Comparison of ENCODE assay signal across 18 cellular contexts in the genomic region with DNA sequence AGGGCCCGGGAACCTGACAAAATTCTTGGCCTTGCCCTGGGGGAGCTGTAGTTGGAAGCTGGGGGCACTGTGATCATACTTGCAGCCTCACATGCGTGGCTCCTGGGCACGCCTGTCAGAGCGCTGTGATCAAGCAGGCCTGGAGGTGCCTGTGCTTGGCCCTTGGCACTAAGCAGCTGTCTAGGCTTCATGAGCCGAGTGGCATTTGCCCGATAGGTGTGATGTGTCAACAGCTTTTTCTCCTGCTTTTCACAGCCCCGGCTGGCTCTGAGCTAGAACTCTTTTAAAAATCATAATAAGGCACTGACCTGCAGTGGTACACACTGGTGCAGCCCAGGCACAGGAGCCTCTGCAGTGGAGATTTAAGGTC.
"Had no signal": no experiment of that assay in that cellular context is flagged by ENCODE, and none has a peak within 500 bp of the region (broad histone marks: within the 10 kb centered on the region; RNA-seq: fewer than 3 reads in every experiment).

No MANE protein-coding gene starts in this region.

- H3K9ac ChIP-seq: parathyroid adenoma had no signal

- H3K27ac ChIP-seq: dorsolateral prefrontal cortex, hepatocyte, lower lobe of right lung, parathyroid adenoma, tibial artery, vagina had no signal

- H3K79me2 ChIP-seq: hepatocyte, parathyroid adenoma had no signal

- H3K27me3 ChIP-seq: dorsolateral prefrontal cortex, hepatocyte, tibial artery, vagina had no signal

- DNase-seq: activated CD4-positive, alpha-beta memory T cell treated with anti-CD3 and anti-CD28 coated beads, Interleukin-2, amount 10 ng/mL, durations not matched to agents 7 days and 5 days; activated CD4-positive, alpha-beta T cell treated with anti-CD3 and anti-CD28 coated beads for 36 hours; activated effector memory CD4-positive, alpha-beta T cell treated with anti-CD3 and anti-CD28 coated beads, Interleukin-2, amount 50 U/mL, for 16 hours; activated T-cell treated with anti-CD3 and anti-CD28 coated beads, Interleukin-2, amount 50 U/mL, for 4 hours; amniotic stem cell; dorsolateral prefrontal cortex; lower lobe of right lung; stimulated activated CD4-positive, alpha-beta T cell treated with anti-CD3 and anti-CD28 coated beads, Interleukin-12 subunit alpha, Interleukin-12 subunit beta, amount 100 ng/mL, for 4 hours; stimulated activated CD4-positive, alpha-beta T cell treated with anti-CD3 and anti-CD28 coated beads, Interleukin-1b, Interleukin-23, amount 100 ng/mL, for 48 hours; stimulated activated CD8-positive, alpha-beta memory T cell treated with anti-CD3 and anti-CD28 coated beads, Interleukin-4, amount 100 ng/mL, for 48 hours; stimulated activated naive CD4-positive, alpha-beta T cell treated with Interleukin-2 at 50 U/mL for 16 hours; substantia nigra had no signal

- H3K36me3 ChIP-seq: lower lobe of right lung, tibial artery, vagina had no signal

- H3K9me3 ChIP-seq: lower lobe of right lung, tibial artery, vagina had no signal

- H3K4me1 ChIP-seq: parathyroid adenoma, vagina had no signal

- H3K4me3 ChIP-seq: dorsolateral prefrontal cortex, hepatocyte, lower lobe of right lung, tibial artery, vagina had no signal

- H2AFZ ChIP-seq: hepatocyte, parathyroid adenoma had no signal

- ATAC-seq: activated naive CD4-positive, alpha-beta T cell treated with anti-CD3 and anti-CD28 coated beads, Interleukin-2, amount 50 U/mL, for 72 hours; activated T-cell treated with anti-CD3 and anti-CD28 coated beads, Interleukin-2, amount 50 U/mL, for 4 hours; lower lobe of right lung; WTC11 had no signal

- H3K4me2 ChIP-seq: hepatocyte had no signal
